In genomic region chr6:118935331-118935668, GRCh38 we compare ENCODE assay signal across 1 cellular context.
A peak's percentile ranks its signal among the peaks of the same experiment; 100 is the strongest.
TF ChIP-seq lines count a peak whose summit lies in the region.

No MANE protein-coding gene starts in this region.

TF ChIP-seq in K562, 482 proteins besides CTCF, POLR2A, EP300 and RAD21 (continued from another document):
- no peak for TF ChIP-seq ARHGAP35 (IDR thresholded peaks at IDR 0.05; ENCODE audit: partially characterized antibody)
- no peak for TF ChIP-seq ZBTB34 (CRISPR knock-in tag; IDR thresholded peaks at IDR 0.05)
- TF ChIP-seq CC2D1A (IDR thresholded peaks at IDR 0.05) = no peak
- TF ChIP-seq ZNF24 (IDR thresholded peaks at IDR 0.05) = no peak
- 0 out of 4 replicates have a peak, but pooled peaks of 1 of the 2 experiments have one; percentile 54 for TF ChIP-seq MLLT1 (IDR thresholded peaks at IDR 0.05)
- TF ChIP-seq WHSC1 (IDR thresholded peaks at IDR 0.05; ENCODE audit: low read length) = no peak
- no peak for TF ChIP-seq GATAD2B (IDR thresholded peaks at IDR 0.05; ENCODE audit: borderline replicate concordance)
- no peak for TF ChIP-seq SMC3 (conservative IDR thresholded peaks at IDR 0.05; ENCODE audit: insufficient read depth, low read depth, low read length)
- no peak for TF ChIP-seq MTF1 (CRISPR knock-in tag; IDR thresholded peaks at IDR 0.05; ENCODE audit: borderline replicate concordance)
- no peak for TF ChIP-seq LARP7 (IDR thresholded peaks at IDR 0.05)
- no peak for TF ChIP-seq ZNF23 (CRISPR knock-in tag; IDR thresholded peaks at IDR 0.05)
- peak; percentile 52; the same call in 1 of the 2 replicates for TF ChIP-seq NFATC3 (IDR thresholded peaks at IDR 0.05)
- no peak for TF ChIP-seq MBD2 (IDR thresholded peaks at IDR 0.05; ENCODE audit: borderline replicate concordance, low read depth)
- TF ChIP-seq EP400 (IDR thresholded peaks at IDR 0.05) = no peak
- no peak for TF ChIP-seq SRSF9 (IDR thresholded peaks at IDR 0.05; ENCODE audit: borderline replicate concordance, low read depth, low read length)
- no peak for TF ChIP-seq RAD51 (IDR thresholded peaks at IDR 0.05; ENCODE audit: borderline replicate concordance, low read depth)
- 0 out of 2 replicates have a peak, but pooled peaks have one; percentile 1 for TF ChIP-seq ETV1 (tag; conservative IDR thresholded peaks at IDR 0.05; ENCODE audit: low read depth)
- TF ChIP-seq POLR2AphosphoS5 (IDR thresholded peaks at IDR 0.05; ENCODE audit: control insufficient read depth, insufficient read depth, low read depth, low read length) = no peak
- TF ChIP-seq ARNT (IDR thresholded peaks at IDR 0.05) = 0 out of 4 replicates have a peak, but pooled peaks of 1 of the 2 experiments have one; percentile 20
- peak; percentile 60; the same call in 1 of the 2 replicates for TF ChIP-seq ZBTB40 (IDR thresholded peaks at IDR 0.05)
- TF ChIP-seq ZBTB40 (CRISPR knock-in tag; IDR thresholded peaks at IDR 0.05) = no peak
- TF ChIP-seq KHSRP (IDR thresholded peaks at IDR 0.05) = no peak
- TF ChIP-seq, protein P1, sequence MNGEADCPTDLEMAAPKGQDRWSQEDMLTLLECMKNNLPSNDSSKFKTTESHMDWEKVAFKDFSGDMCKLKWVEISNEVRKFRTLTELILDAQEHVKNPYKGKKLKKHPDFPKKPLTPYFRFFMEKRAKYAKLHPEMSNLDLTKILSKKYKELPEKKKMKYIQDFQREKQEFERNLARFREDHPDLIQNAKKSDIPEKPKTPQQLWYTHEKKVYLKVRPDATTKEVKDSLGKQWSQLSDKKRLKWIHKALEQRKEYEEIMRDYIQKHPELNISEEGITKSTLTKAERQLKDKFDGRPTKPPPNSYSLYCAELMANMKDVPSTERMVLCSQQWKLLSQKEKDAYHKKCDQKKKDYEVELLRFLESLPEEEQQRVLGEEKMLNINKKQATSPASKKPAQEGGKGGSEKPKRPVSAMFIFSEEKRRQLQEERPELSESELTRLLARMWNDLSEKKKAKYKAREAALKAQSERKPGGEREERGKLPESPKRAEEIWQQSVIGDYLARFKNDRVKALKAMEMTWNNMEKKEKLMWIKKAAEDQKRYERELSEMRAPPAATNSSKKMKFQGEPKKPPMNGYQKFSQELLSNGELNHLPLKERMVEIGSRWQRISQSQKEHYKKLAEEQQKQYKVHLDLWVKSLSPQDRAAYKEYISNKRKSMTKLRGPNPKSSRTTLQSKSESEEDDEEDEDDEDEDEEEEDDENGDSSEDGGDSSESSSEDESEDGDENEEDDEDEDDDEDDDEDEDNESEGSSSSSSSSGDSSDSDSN (IDR thresholded peaks at IDR 0.05; ENCODE audit: borderline replicate concordance in 1 of 2, low read depth in 2 of 2, low read length in 2 of 2) = no peak
- TF ChIP-seq ZEB2 (IDR thresholded peaks at IDR 0.05) = peak; percentile 15; the same call in 1 of the 2 replicates
- peak; percentile 9; the same call in 1 of the 2 replicates for TF ChIP-seq PML (IDR thresholded peaks at IDR 0.05; ENCODE audit: low read length)
- no peak for TF ChIP-seq HMGN3 (IDR thresholded peaks at IDR 0.05; ENCODE audit: borderline replicate concordance, extremely low read depth, insufficient read length, low read depth, low read length)
- no peak for TF ChIP-seq KDM4B (IDR thresholded peaks at IDR 0.05; ENCODE audit: borderline replicate concordance in 2 of 2, low read depth in 1 of 2)
